Comparison of ENCODE assay signal across 17 cellular contexts in the genomic region with DNA sequence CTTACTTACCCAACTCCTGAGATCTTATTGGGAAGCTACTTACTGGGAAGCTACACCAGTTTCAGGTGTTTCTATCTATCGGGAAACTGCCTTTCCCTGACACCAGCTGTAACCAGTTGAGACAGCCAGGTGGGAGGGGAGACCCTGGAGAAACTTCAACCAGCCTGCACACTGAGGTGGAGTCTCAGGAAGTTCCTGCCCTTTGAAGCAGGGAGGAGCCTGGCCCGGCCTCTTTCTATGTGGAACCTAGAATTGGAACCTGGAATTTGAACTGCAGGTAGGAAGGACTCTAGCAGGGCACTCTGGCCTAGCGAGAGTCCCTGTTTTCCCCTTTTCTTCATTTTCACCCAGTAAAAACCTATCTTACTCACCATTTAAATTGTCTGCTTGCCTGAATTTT.
"Had no signal": no experiment of that assay in that cellular context is flagged by ENCODE, and none has a peak within 500 bp of the region (broad histone marks: within the 10 kb centered on the region; RNA-seq: fewer than 3 reads in every experiment).

No MANE protein-coding gene starts in this region.

- H3K9me3 Mint-ChIP-seq: T-helper 2 cell treated with Interferon-gamma antibody and Interleukin-4, amounts not matched to agents 5 μg/mL and 100 μg/mL, for 36 hours had no signal

- H3K4me1 ChIP-seq: lower lobe of right lung, psoas muscle, suprapubic skin had no signal

- H3K27ac Mint-ChIP-seq: activated naive CD4-positive, alpha-beta T cell treated with anti-CD3 and anti-CD28 coated beads, Interleukin-2, amount 50 U/mL, for 72 hours; natural killer cell; T-helper 2 cell treated with Interferon-gamma antibody and Interleukin-4, amounts not matched to agents 5 μg/mL and 100 μg/mL, for 36 hours had no signal

- H3K4me3 Mint-ChIP-seq: activated T-cell treated with anti-CD3 and anti-CD28 coated beads, Interleukin-2, amount 50 U/mL, for 4 hours; natural killer cell; T-helper 2 cell treated with Interferon-gamma antibody and Interleukin-4, amounts not matched to agents 5 μg/mL and 100 μg/mL, for 36 hours had no signal

- ATAC-seq: activated naive CD4-positive, alpha-beta T cell treated with anti-CD3 and anti-CD28 coated beads, Interleukin-2, amount 50 U/mL, for 72 hours; activated T-cell treated with anti-CD3 and anti-CD28 coated beads, Interleukin-2, amount 50 U/mL, for 4 hours; lower lobe of right lung; natural killer cell; psoas muscle; stimulated activated naive CD8-positive, alpha-beta T cell treated with anti-CD3 and anti-CD28 coated beads, Interleukin-15, Interleukin-2, amounts not matched to agents 100 U/mL and 50 U/mL, for 24 hours had no signal

- H3K27ac ChIP-seq: esophagus muscularis mucosa, lower lobe of right lung, psoas muscle, sigmoid colon, suprapubic skin had no signal

- DNase-seq: activated CD4-positive, alpha-beta T cell treated with anti-CD3 and anti-CD28 coated beads, Interleukin-2, amount 50 U/mL, for 48 hours; activated CD4-positive, CD25-positive, alpha-beta regulatory T cell treated with anti-CD3 and anti-CD28 coated beads, Interleukin-2, amount 50 U/mL, for 72 hours; activated effector memory CD4-positive, alpha-beta T cell treated with anti-CD3 and anti-CD28 coated beads, Interleukin-2, amount 50 U/mL, for 16 hours; activated T-cell treated with anti-CD3 and anti-CD28 coated beads, Interleukin-2, amount 50 U/mL, for 4 hours; amygdala; lower lobe of right lung; natural killer cell; psoas muscle; sigmoid colon; stimulated activated CD4-positive, alpha-beta T cell treated with anti-CD3 and anti-CD28 coated beads, Interleukin-4, amount 100 ng/mL, for 1 hour; stimulated activated CD8-positive, alpha-beta memory T cell treated with anti-CD3 and anti-CD28 coated beads, Interleukin-4, amount 100 ng/mL, for 48 hours; stimulated activated naive CD8-positive, alpha-beta T cell treated with anti-CD3 and anti-CD28 coated beads, Interleukin-15, Interleukin-2, amounts not matched to agents 100 U/mL and 50 U/mL, for 24 hours; SW 1271 had no signal

- H3K27me3 ChIP-seq: esophagus muscularis mucosa, sigmoid colon, suprapubic skin had no signal

- H3K9me3 ChIP-seq: esophagus muscularis mucosa, lower lobe of right lung, psoas muscle, sigmoid colon, suprapubic skin had no signal

- H3K4me1 Mint-ChIP-seq: natural killer cell had no signal

- H3K36me3 ChIP-seq: esophagus muscularis mucosa, lower lobe of right lung, sigmoid colon, suprapubic skin had no signal

- H3K36me3 Mint-ChIP-seq: natural killer cell had no signal

- H3K4me3 ChIP-seq: esophagus muscularis mucosa, lower lobe of right lung, psoas muscle, sigmoid colon, suprapubic skin had no signal
